In the genomic region with DNA sequence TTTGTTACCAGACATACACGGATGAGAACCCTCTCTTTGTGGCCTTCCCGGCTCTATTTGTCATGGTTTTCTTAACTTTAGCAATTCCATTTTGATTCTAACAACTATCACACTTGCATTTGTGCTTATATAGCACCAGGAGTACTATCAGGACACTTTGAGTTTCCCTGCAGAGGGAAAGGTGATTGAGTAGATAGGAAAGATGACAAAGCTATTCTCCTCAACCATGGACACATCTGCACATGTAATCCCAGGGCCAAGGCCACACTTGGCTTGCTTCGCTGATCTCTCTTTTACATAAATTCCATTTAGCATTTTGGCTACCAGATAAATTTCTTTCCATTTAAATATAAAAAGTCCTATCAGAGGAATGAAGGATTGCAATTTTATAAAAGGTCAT, we compare ENCODE assay signal across 10 cellular contexts. TPM values are rescaled to one million over a fixed set of nuclear protein-coding genes. Genes with fewer than 3 reads are reported as not detected.
"Had no signal": no experiment of that assay in that cellular context is flagged by ENCODE, and none has a peak within 500 bp of the region (broad histone marks: within the 10 kb centered on the region; RNA-seq: fewer than 3 reads in every experiment).

No MANE protein-coding gene starts in this region.

- ATAC-seq: HCT116, HepG2 had no signal

- FAIRE-seq: HepG2 had no signal

- H3K36me3 ChIP-seq: HAP-1 had no signal

- H3K9me3 ChIP-seq: HAP-1 had no signal

- H3K4me1 ChIP-seq: HAP-1 had no signal

- DNase-seq: GOT3, H7, HFFc6 had no signal

- H3K27ac ChIP-seq: HL-60 had no signal

- H3K4me3 ChIP-seq: HAP-1 had no signal

RNA-seq across cellular contexts. Expression of gene CFAP206, which starts 23.3 kb away (rescaled TPM):
- total RNA-seq: HepG2, HFFc6, HT1080 had no signal
- polyA plus RNA-seq: HepG2, IgD-negative memory B cell had no signal

RNA-seq across cellular contexts. Expression of gene GJB7, which starts 55.4 kb away (rescaled TPM):
- total RNA-seq: H4, HepG2, HFFc6, HT1080 had no signal
- polyA plus RNA-seq: HepG2, IgD-negative memory B cell had no signal
